In genomic region chr12:72272731-72273498, GRCh38 we compare ENCODE assay signal across 9 cellular contexts. TPM values are rescaled to one million over a fixed set of nuclear protein-coding genes. Genes with fewer than 3 reads are reported as not detected.
DNase-seq lines count a peak whose midpoint lies in the region; ATAC-seq and TF ChIP-seq lines count a peak whose summit lies in the region.
"Had no signal": no experiment of that assay in that cellular context is flagged by ENCODE, and none has a peak within 500 bp of the region (broad histone marks: within the 10 kb centered on the region; RNA-seq: fewer than 3 reads in every experiment).

No MANE protein-coding gene starts in this region.

- peaks cover 50% of the 10 kb centered on the region for H3K27me3 Mint-ChIP-seq in activated T-helper 1 cell treated with anti-CD3 and anti-CD28 coated beads, Interleukin-12 subunit alpha, Interleukin-12 subunit beta, Interleukin-2, Interleukin-4 antibody, amounts not matched to agents 30 ng/mL and 10 ng/mL and 1 ng/mL, durations not matched to agents 14 hours and 24 hours and 36 hours (ENCODE audit: insufficient read depth)

- H3K4me3 ChIP-seq in Panc1 (ENCODE audit: low read depth in 2 of 2, low read length in 2 of 2) (peak overlapping the region; percentile 40 to 49), cardiac muscle cell (peak overlapping the region; percentile 44), psoas muscle (peak overlapping the region; percentile 71), PC-9 (no peak overlapping the region)

- H3K36me3 ChIP-seq in Panc1 (ENCODE audit: control insufficient read depth, insufficient read depth, low read length): no peaks in the 10 kb centered on the region
- no peaks in the 10 kb centered on the region for H3K36me3 ChIP-seq in cardiac muscle cell
- H3K36me3 ChIP-seq in psoas muscle (ENCODE audit: insufficient read depth in 1 of 2, low read depth in 1 of 2): no peaks in the 10 kb centered on the region
- no peaks in the 10 kb centered on the region for H3K36me3 ChIP-seq in PC-9 (ENCODE audit: low read depth)

- peaks cover 10% of the 10 kb centered on the region for H3K4me1 ChIP-seq in Panc1 (ENCODE audit: control insufficient read depth, insufficient read depth, low read length)
- no peaks in the 10 kb centered on the region for H3K4me1 ChIP-seq in cardiac muscle cell (ENCODE audit: low read depth)
- H3K4me1 ChIP-seq in psoas muscle: peaks cover 10% of the 10 kb centered on the region
- no peaks in the 10 kb centered on the region for H3K4me1 ChIP-seq in PC-9 (replicated peaks; ENCODE audit: insufficient read depth)

- H3K4me1 Mint-ChIP-seq in activated T-helper 1 cell treated with anti-CD3 and anti-CD28 coated beads, Interleukin-12 subunit alpha, Interleukin-12 subunit beta, Interleukin-2, Interleukin-4 antibody, amounts not matched to agents 30 ng/mL and 10 ng/mL and 1 ng/mL, durations not matched to agents 14 hours and 24 hours and 36 hours (ENCODE audit: low read depth): peaks cover 4% of the 10 kb centered on the region

- H3K79me2 ChIP-seq in PC-9 (ENCODE audit: low read depth): no peaks in the 10 kb centered on the region

- H2AFZ ChIP-seq in PC-9: no peak overlapping the region

- H3K27me3 ChIP-seq in Panc1 (ENCODE audit: control insufficient read depth, insufficient read depth, low read length) (peaks cover 62% of the 10 kb centered on the region), cardiac muscle cell (peaks cover 79% of the 10 kb centered on the region), psoas muscle (ENCODE audit: insufficient read depth in 3 of 3, low read length in 2 of 3) (peaks cover 6 to 50% (median 20%) of the 10 kb centered on the region in 3 donors), PC-9 (ENCODE audit: insufficient read depth, low read depth) (no peaks in the 10 kb centered on the region)

- H3K36me3 Mint-ChIP-seq in activated T-helper 1 cell treated with anti-CD3 and anti-CD28 coated beads, Interleukin-12 subunit alpha, Interleukin-12 subunit beta, Interleukin-2, Interleukin-4 antibody, amounts not matched to agents 30 ng/mL and 10 ng/mL and 1 ng/mL, durations not matched to agents 14 hours and 24 hours and 36 hours (ENCODE audit: low read depth): no peaks in the 10 kb centered on the region

- H3K27ac ChIP-seq in Panc1 (ENCODE audit: low read length) (no peak overlapping the region), cardiac muscle cell (no peak overlapping the region), psoas muscle (peak overlapping the region; percentile 65), PC-9 (no peak overlapping the region)

- ATAC-seq in Panc1 (peak; percentile 54), psoas muscle (peak; percentile 21 to 31 (median 29)), GM21526 (IDR thresholded peaks at IDR 0.05; ENCODE audit: low FRiP score, unreplicated experiment) (no peak)

- H3K4me3 Mint-ChIP-seq in activated T-helper 1 cell treated with anti-CD3 and anti-CD28 coated beads, Interleukin-12 subunit alpha, Interleukin-12 subunit beta, Interleukin-2, Interleukin-4 antibody, amounts not matched to agents 30 ng/mL and 10 ng/mL and 1 ng/mL, durations not matched to agents 14 hours and 24 hours and 36 hours: no peak overlapping the region
- H3K4me3 Mint-ChIP-seq: activated T-cell treated with anti-CD3 and anti-CD28 coated beads, Interleukin-2, amount 50 U/mL, for 4 hours had no signal

- intact Hi-C loops in Panc1 (cut with micrococcal nuclease; ENCODE audit: unreplicated experiment) (no loop called here), psoas muscle (cut with DNase I) (no loop called here), PC-9 (cut with micrococcal nuclease; ENCODE audit: unreplicated experiment) (no loop called here)
- intact Hi-C loops in activated T-helper 1 cell treated with anti-CD3 and anti-CD28 coated beads, Interleukin-12 subunit alpha, Interleukin-12 subunit beta, Interleukin-2, Interleukin-4 antibody, amounts not matched to agents 30 ng/mL and 10 ng/mL and 1 ng/mL, durations not matched to agents 14 hours and 24 hours and 36 hours (cut with micrococcal nuclease): no loop called here

- POLR2A ChIA-PET in Panc1 (lab: Charles Lee) (no interaction called here), PC-9 (lab: Charles Lee; ENCODE audit: unreplicated experiment) (no interaction called here)

- no peaks in the 10 kb centered on the region for H3K9me3 ChIP-seq in Panc1 (ENCODE audit: control insufficient read depth, insufficient read depth, low read depth, low read length)
- no peaks in the 10 kb centered on the region for H3K9me3 ChIP-seq in cardiac muscle cell (ENCODE audit: low read depth)
- no peaks in the 10 kb centered on the region for H3K9me3 ChIP-seq in psoas muscle
- no peaks in the 10 kb centered on the region for H3K9me3 ChIP-seq in PC-9 (ENCODE audit: insufficient read depth, low read depth)

- H3K27ac Mint-ChIP-seq in activated T-helper 1 cell treated with anti-CD3 and anti-CD28 coated beads, Interleukin-12 subunit alpha, Interleukin-12 subunit beta, Interleukin-2, Interleukin-4 antibody, amounts not matched to agents 30 ng/mL and 10 ng/mL and 1 ng/mL, durations not matched to agents 14 hours and 24 hours and 36 hours: no peak overlapping the region

- BruUV-seq in Panc1 (replicated peaks; lab: Mats Ljungman, UMichigan) (no TSS peak), PC-9 (replicated peaks; lab: Mats Ljungman, UMichigan) (no TSS peak)

- no peaks in the 10 kb centered on the region for H4K20me1 ChIP-seq in PC-9 (ENCODE audit: insufficient read depth)

- H3K4me2 ChIP-seq in PC-9: no peak overlapping the region

- DNase-seq in EH (ENCODE audit: low read depth) (peak; percentile 74), Panc1 (ENCODE audit: low read depth, low spot score) (no peak), cardiac muscle cell (ENCODE audit: low read depth in 1 of 2, low spot score in 1 of 2) (peak; percentile 6 to 27), psoas muscle (peak in 1 of 2 donors; percentile 60), GOT3 (lab: John Stamatoyannopoulos, UW) (no peak), PC-9 (no peak)
- DNase-seq in activated T-helper 1 cell treated with anti-CD3 and anti-CD28 coated beads, Interleukin-12 subunit alpha, Interleukin-12 subunit beta, Interleukin-2, Interleukin-4 antibody, amounts not matched to agents 30 ng/mL and 10 ng/mL and 1 ng/mL, durations not matched to agents 14 hours and 24 hours and 36 hours (ENCODE audit: low spot score): no peak
- DNase-seq: activated T-cell treated with anti-CD3 and anti-CD28 coated beads, Interleukin-2, amount 50 U/mL, for 4 hours had no signal

- TF ChIP-seq CTCF in Panc1 (IDR thresholded peaks at IDR 0.05) (peak; percentile 27; the same call in 1 of the 2 replicates), cardiac muscle cell (IDR thresholded peaks at IDR 0.05; ENCODE audit: low read depth, low read length) (no peak), psoas muscle (IDR thresholded peaks at IDR 0.05) (no peak), PC-9 (conservative IDR thresholded peaks at IDR 0.05) (no peak)

- H3K9me3 Mint-ChIP-seq in activated T-helper 1 cell treated with anti-CD3 and anti-CD28 coated beads, Interleukin-12 subunit alpha, Interleukin-12 subunit beta, Interleukin-2, Interleukin-4 antibody, amounts not matched to agents 30 ng/mL and 10 ng/mL and 1 ng/mL, durations not matched to agents 14 hours and 24 hours and 36 hours: no peaks in the 10 kb centered on the region
- H3K9me3 Mint-ChIP-seq: activated T-cell treated with anti-CD3 and anti-CD28 coated beads, Interleukin-2, amount 50 U/mL, for 4 hours had no signal

- CTCF ChIA-PET in Panc1 (lab: Charles Lee) (interaction anchor here (0.7 kb wide), 1 partner anchor 1188 kb away, joined by 5 read pairs; no protein-coding TSS in a partner anchor), PC-9 (lab: Charles Lee) (no interaction called here)

- no peaks in the 10 kb centered on the region for H3K9me2 ChIP-seq in PC-9 (ENCODE audit: insufficient read depth)

- H3F3A ChIP-seq in PC-9 (ENCODE audit: insufficient read depth, low read depth): no peaks in the 10 kb centered on the region

- WGBS in psoas muscle, 3 donors: 1% methylated on average over 76 to 79 of the region's 79 CpGs

- in situ Hi-C loops in Panc1 (cut with HindIII; ENCODE audit: low pct_unique_long_range_greater_than_20kb, low sequenced_read_pairs): no loop called here

RNA-seq across cellular contexts. Expression of gene TRHDE, which starts 0.7 kb away (rescaled TPM):
- total RNA-seq in Panc1 (2021; ENCODE audit: unreplicated experiment) (1.9 TPM), cardiac muscle cell (0.11 TPM in 1 of 2 replicates, not detected in the other), psoas muscle (1 to 10 TPM in 2 of 4 donors, under 1 TPM in 2; 0.13 to 1.7 (median 1.1) TPM), PC-9 (2021) (0.15 and 0.74 TPM in 2 replicates)
- polyA plus RNA-seq in Panc1 (2012; ENCODE audit: insufficient read length): 0.58 TPM
- polyA plus RNA-seq in cardiac muscle cell (not detected in 2 replicates), psoas muscle (under 1 TPM; 0.08 to 0.75 (median 0.27) TPM)
- total RNA-seq in activated T-helper 1 cell treated with anti-CD3 and anti-CD28 coated beads, Interleukin-12 subunit alpha, Interleukin-12 subunit beta, Interleukin-2, Interleukin-4 antibody, amounts not matched to agents 30 ng/mL and 10 ng/mL and 1 ng/mL, durations not matched to agents 14 hours and 24 hours and 36 hours: not detected in 2 replicates
- total RNA-seq: activated T-cell treated with anti-CD3 and anti-CD28 coated beads, Interleukin-2, amount 50 U/mL, for 4 hours had no signal

Comparison
In these comparisons a context has a peak if more than half of its experiments do, and no peak if none do; other contexts are left out.
1. DNase-seq: peak in EH (single experiment) and cardiac muscle cell (2 of 2); none in Panc1 (single experiment), GOT3 (single experiment), PC-9 (0 of 2) and activated T-helper 1 cell treated with anti-CD3 and anti-CD28 coated beads, Interleukin-12 subunit alpha, Interleukin-12 subunit beta, Interleukin-2, Interleukin-4 antibody, amounts not matched to agents 30 ng/mL and 10 ng/mL and 1 ng/mL, durations not matched to agents 14 hours and 24 hours and 36 hours (single experiment).